In the genomic region with DNA sequence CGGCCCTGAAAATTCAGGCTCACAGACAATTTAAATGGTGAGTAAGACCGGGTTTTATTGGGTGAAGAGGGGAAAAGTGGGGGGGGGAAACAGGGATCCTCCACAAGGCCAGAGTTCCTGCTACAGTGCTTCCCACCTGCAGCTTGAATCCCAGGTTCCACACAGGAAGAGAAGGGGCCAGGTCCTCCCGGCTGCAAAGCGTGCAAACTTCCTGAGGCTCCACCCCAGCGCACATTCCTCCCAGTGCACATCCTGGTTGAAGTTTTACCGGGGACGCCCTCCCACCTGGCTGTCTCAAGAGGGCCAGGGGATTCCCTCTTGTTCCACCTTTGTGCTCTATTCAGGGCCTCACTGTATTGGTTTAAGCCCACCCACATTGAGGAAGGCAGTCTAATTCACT, we compare ENCODE assay signal across 27 cellular contexts.
"Had no signal": no experiment of that assay in that cellular context is flagged by ENCODE, and none has a peak within 500 bp of the region (broad histone marks: within the 10 kb centered on the region; RNA-seq: fewer than 3 reads in every experiment).

No MANE protein-coding gene starts in this region.

- H2AFZ ChIP-seq: hepatocyte, neural progenitor cell had no signal

- H3K36me3 ChIP-seq: left lung, lower lobe of right lung, neural progenitor cell, neutrophil, right atrium auricular region, tibial nerve, vagina had no signal

- H3K27me3 ChIP-seq: hepatocyte, left lung, neural progenitor cell, neutrophil, right atrium auricular region, tibial nerve, vagina had no signal

- H3K27me3 Mint-ChIP-seq: naive B cell; progenitor cell of endocrine pancreas; stimulated activated naive CD8-positive, alpha-beta T cell treated with anti-CD3 and anti-CD28 coated beads, Interleukin-15, Interleukin-2, amounts not matched to agents 100 ng/mL and 50 ng/mL, for 24 hours; type B pancreatic cell had no signal

- DNase-seq: kidney glomerular epithelial cell; left cardiac atrium; lower lobe of right lung; mammary epithelial cell; naive B cell; natural killer cell; nephron progenitor cell; occipital lobe; stimulated activated CD4-positive, alpha-beta T cell treated with anti-CD3 and anti-CD28 coated beads, Interleukin-12 subunit alpha, Interleukin-12 subunit beta, amount 100 ng/mL, for 4 hours; stimulated activated CD4-positive, alpha-beta T cell treated with anti-CD3 and anti-CD28 coated beads, Interleukin-4, amount 100 ng/mL, for 24 hours; stimulated activated naive CD4-positive, alpha-beta T cell had no signal

- H3K9me3 ChIP-seq: lower lobe of right lung, neutrophil, right atrium auricular region, tibial nerve, vagina had no signal

- H3K4me3 ChIP-seq: hepatocyte, left lung, lower lobe of right lung, neural progenitor cell, right atrium auricular region, skin epidermis, tibial nerve, vagina had no signal

- H3K36me3 Mint-ChIP-seq: mesothelial cell of epicardium; naive B cell; natural killer cell; neural progenitor cell; stimulated activated effector memory CD8-positive, alpha-beta T cell treated with anti-CD3 and anti-CD28 coated beads, Interleukin-12 subunit alpha, Interleukin-12 subunit beta, amount 100 ng/mL, for 72 hours; type B pancreatic cell had no signal

- H3K9me3 Mint-ChIP-seq: nephron progenitor cell, neural progenitor cell, type B pancreatic cell had no signal

- H3K9ac ChIP-seq: neural progenitor cell, parathyroid adenoma had no signal

- H3K79me2 ChIP-seq: hepatocyte, parathyroid adenoma had no signal

- H3K4me2 ChIP-seq: hepatocyte, neural progenitor cell had no signal

- H3K4me1 Mint-ChIP-seq: mesothelial cell of epicardium; naive B cell; natural killer cell; neural progenitor cell; stimulated activated effector memory CD8-positive, alpha-beta T cell treated with anti-CD3 and anti-CD28 coated beads, Interleukin-12 subunit alpha, Interleukin-12 subunit beta, amount 100 ng/mL, for 72 hours had no signal

- H3K27ac ChIP-seq: hepatocyte, left lung, lower lobe of right lung, neural progenitor cell, neutrophil, parathyroid adenoma, right atrium auricular region, skin epidermis, tibial nerve, vagina had no signal

- H3K4me3 Mint-ChIP-seq: mesothelial cell of epicardium; naive B cell; natural killer cell; nephron progenitor cell; neural progenitor cell; stimulated activated effector memory CD8-positive, alpha-beta T cell treated with anti-CD3 and anti-CD28 coated beads, Interleukin-12 subunit alpha, Interleukin-12 subunit beta, amount 100 ng/mL, for 72 hours; stimulated activated naive CD8-positive, alpha-beta T cell treated with anti-CD3 and anti-CD28 coated beads, Interleukin-15, Interleukin-2, amounts not matched to agents 100 ng/mL and 50 ng/mL, for 24 hours; type B pancreatic cell had no signal

- ATAC-seq: left cardiac atrium; left lung; lower lobe of right lung; natural killer cell; sciatic nerve; stimulated activated effector memory CD8-positive, alpha-beta T cell treated with anti-CD3 and anti-CD28 coated beads, Interleukin-12 subunit alpha, Interleukin-12 subunit beta, amount 100 ng/mL, for 72 hours had no signal

- H3K4me1 ChIP-seq: left lung, lower lobe of right lung, neural progenitor cell, parathyroid adenoma, right atrium auricular region, tibial nerve, vagina had no signal

- FAIRE-seq: keratinocyte had no signal

- H3K27ac Mint-ChIP-seq: mesothelial cell of epicardium; naive B cell; natural killer cell; nephron progenitor cell; neural progenitor cell; progenitor cell of endocrine pancreas; stimulated activated effector memory CD8-positive, alpha-beta T cell treated with anti-CD3 and anti-CD28 coated beads, Interleukin-12 subunit alpha, Interleukin-12 subunit beta, amount 100 ng/mL, for 72 hours; stimulated activated naive CD8-positive, alpha-beta T cell treated with anti-CD3 and anti-CD28 coated beads, Interleukin-15, Interleukin-2, amounts not matched to agents 100 ng/mL and 50 ng/mL, for 24 hours; type B pancreatic cell had no signal
